In genomic region chr22:37635157-37635556, GRCh38 we compare ENCODE assay signal across 10 cellular contexts. TPM values are rescaled to one million over a fixed set of nuclear protein-coding genes. Genes with fewer than 3 reads are reported as not detected.
DNase-seq lines count a peak whose midpoint lies in the region; ATAC-seq and TF ChIP-seq lines count a peak whose summit lies in the region.
"Had no signal": no experiment of that assay in that cellular context is flagged by ENCODE, and none has a peak within 500 bp of the region (broad histone marks: within the 10 kb centered on the region; RNA-seq: fewer than 3 reads in every experiment).

No MANE protein-coding gene starts in this region.

- no peak for ATAC-seq in activated B cell treated with CpG ODN at 0.5 μM for 24 hours (ENCODE audit: low read depth)

- H3K9me3 Mint-ChIP-seq in CD14-positive monocyte (peaks cover 0 to under 1% (median 0%) of the 10 kb centered on the region in 7 donors), activated B cell treated with CpG ODN at 0.5 μM for 24 hours (no peaks in the 10 kb centered on the region)
- H3K9me3 Mint-ChIP-seq: endodermal cell had no signal

- WGBS in mesodermal cell (ENCODE audit: insufficient coverage in 2 of 2), 2 experiments: 94 to 95% methylated on average over 7 of the region's 7 CpGs

- H3K4me1 Mint-ChIP-seq in CD14-positive monocyte (peaks cover 76% of the 10 kb centered on the region), activated B cell treated with CpG ODN at 0.5 μM for 24 hours (peaks cover 68% of the 10 kb centered on the region)

- H3K27me3 Mint-ChIP-seq in CD14-positive monocyte (ENCODE audit: low read depth in 3 of 3): peaks cover 0 to 2% (median 0%) of the 10 kb centered on the region in 3 donors
- no peaks in the 10 kb centered on the region for H3K27me3 Mint-ChIP-seq in activated B cell treated with CpG ODN at 0.5 μM for 24 hours

- no peak for TF ChIP-seq CTCF in CD14-positive monocyte (IDR thresholded peaks at IDR 0.05)
- no peak for TF ChIP-seq CTCF in activated B cell treated with CpG ODN at 0.5 μM for 24 hours (IDR thresholded peaks at IDR 0.05)

- peaks cover 58% of the 10 kb centered on the region for H3K4me1 ChIP-seq in mesodermal cell (ENCODE audit: control insufficient read depth, insufficient read depth, low read length, poor library complexity, severe bottlenecking)
- H3K4me1 ChIP-seq: prostate gland had no signal

- H3K9me3 ChIP-seq in mesodermal cell (ENCODE audit: control insufficient read depth, low read length): no peaks in the 10 kb centered on the region
- H3K9me3 ChIP-seq: prostate gland had no signal

- intact Hi-C loops in CD14-positive monocyte (cut with micrococcal nuclease) (no loop called here), activated B cell treated with CpG ODN at 0.5 μM for 24 hours (cut with micrococcal nuclease) (loop anchor here (10.0 kb wide), 1 partner anchor 210 kb away; the partner anchor contains the start of genes ANKRD54 and EIF3L)

- H3K36me3 ChIP-seq in mesodermal cell (ENCODE audit: control insufficient read depth, insufficient read depth, low read length): peaks cover 8% of the 10 kb centered on the region
- H3K36me3 ChIP-seq: prostate gland had no signal

- POLR2A ChIA-PET in activated B cell treated with CpG ODN at 0.5 μM for 24 hours (lab: Charles Lee): interaction anchor here (0.7 to 5.5 kb wide), 6 partner anchors 7 to 114 kb away, joined by 3 to 104 read pairs (median 42); partner anchors contain the start of genes GGA1, LGALS1 and PDXP

- CTCF ChIA-PET in activated B cell treated with CpG ODN at 0.5 μM for 24 hours (lab: Charles Lee): interaction anchor here (0.7 to 5.2 kb wide), 4 partner anchors 8 to 47 kb away, joined by 3 to 63 read pairs (median 17); partner anchors contain the start of gene PDXP

- H3K36me3 Mint-ChIP-seq in CD14-positive monocyte (peaks cover 14 to 24% of the 10 kb centered on the region in 2 donors), activated B cell treated with CpG ODN at 0.5 μM for 24 hours (ENCODE audit: low read depth) (peaks cover 24% of the 10 kb centered on the region)

- DNase-seq in CD14-positive monocyte (ENCODE audit: low spot score) (no peak), activated B cell treated with CpG ODN at 0.5 μM for 24 hours (no peak), SHP77 treated with DMSO at 0.1 percent for 48 hours (lab: John Stamatoyannopoulos, UW) (no peak)
- DNase-seq in stimulated activated naive CD4-positive, alpha-beta T cell (lab: John Stamatoyannopoulos, UW): no peak
- DNase-seq in stimulated activated CD8-positive, alpha-beta memory T cell treated with anti-CD3 and anti-CD28 coated beads, Interleukin-4, amount 100 ng/mL, for 48 hours: no peak
- DNase-seq: endodermal cell, GOT3, NCI-H1930 had no signal

- H3K27ac ChIP-seq in mesodermal cell (ENCODE audit: low read depth, low read length, severe bottlenecking): peak overlapping the region; percentile 93

- no peak overlapping the region for H3K4me3 ChIP-seq in mesodermal cell (ENCODE audit: extremely low read depth, insufficient read depth, low read length, poor library complexity, severe bottlenecking)
- H3K4me3 ChIP-seq: prostate gland had no signal

- H3K27ac Mint-ChIP-seq in CD14-positive monocyte (peak overlapping the region; percentile 95 to 99 (median 98)), activated B cell treated with CpG ODN at 0.5 μM for 24 hours (peak overlapping the region; percentile 93)

- peak overlapping the region in 1 of 2 donors; percentile 76 for H3K4me3 Mint-ChIP-seq in CD14-positive monocyte
- H3K4me3 Mint-ChIP-seq in activated B cell treated with CpG ODN at 0.5 μM for 24 hours: no peak overlapping the region
- H3K4me3 Mint-ChIP-seq: endodermal cell had no signal

RNA-seq across cellular contexts. Expression of gene SH3BP1, which starts 4.3 kb away (rescaled TPM):
- 10 to 100 TPM; 20.0 TPM for polyA plus RNA-seq in CD14-positive monocyte
- 87.9 and 88.4 TPM in 2 replicates for total RNA-seq in activated B cell treated with CpG ODN at 0.5 μM for 24 hours
- polyA plus RNA-seq in mesodermal cell (2013, experiment 1 of 2): 38.7 TPM
- polyA plus RNA-seq in mesodermal cell (2013, experiment 2 of 2): 31.5 TPM

RNA-seq across cellular contexts. Expression of gene PDXP, which starts 23.4 kb away (rescaled TPM):
- polyA plus RNA-seq in CD14-positive monocyte: 1 to 10 TPM; 1.0 to 4.3 TPM
- total RNA-seq in activated B cell treated with CpG ODN at 0.5 μM for 24 hours: 17.7 and 22.6 TPM in 2 replicates
- 21.0 TPM for polyA plus RNA-seq in mesodermal cell (2013, experiment 1 of 2)
- polyA plus RNA-seq in mesodermal cell (2013, experiment 2 of 2): 15.1 TPM

RNA-seq across cellular contexts. Expression of gene GGA1, which starts 26.5 kb away (rescaled TPM):
- polyA plus RNA-seq in CD14-positive monocyte: 10 to 100 TPM; 19.8 to 24.8 TPM
- total RNA-seq in activated B cell treated with CpG ODN at 0.5 μM for 24 hours: 102 and 126 TPM in 2 replicates
- polyA plus RNA-seq in mesodermal cell (2013, experiment 1 of 2): 54.8 TPM
- 44.0 TPM for polyA plus RNA-seq in mesodermal cell (2013, experiment 2 of 2)

RNA-seq across cellular contexts. Expression of gene LGALS1, which starts 40.3 kb away (rescaled TPM):
- polyA plus RNA-seq in CD14-positive monocyte: 1,000 to 10,000 TPM; 1,719 to 1,844 TPM
- total RNA-seq in activated B cell treated with CpG ODN at 0.5 μM for 24 hours: 230 and 254 TPM in 2 replicates
- 1,236 TPM for polyA plus RNA-seq in mesodermal cell (2013, experiment 1 of 2)
- polyA plus RNA-seq in mesodermal cell (2013, experiment 2 of 2): 1,057 TPM

RNA-seq across cellular contexts. Expression of gene NOL12, which starts 51.0 kb away (rescaled TPM):
- 10 to 100 TPM; 47.3 to 49.2 TPM for polyA plus RNA-seq in CD14-positive monocyte
- 39.0 and 39.8 TPM in 2 replicates for total RNA-seq in activated B cell treated with CpG ODN at 0.5 μM for 24 hours
- polyA plus RNA-seq in mesodermal cell (2013, experiment 1 of 2): 13.9 TPM
- polyA plus RNA-seq in mesodermal cell (2013, experiment 2 of 2): 13.0 TPM
